1 cellular context compared by ENCODE assay signal in the genomic region with DNA sequence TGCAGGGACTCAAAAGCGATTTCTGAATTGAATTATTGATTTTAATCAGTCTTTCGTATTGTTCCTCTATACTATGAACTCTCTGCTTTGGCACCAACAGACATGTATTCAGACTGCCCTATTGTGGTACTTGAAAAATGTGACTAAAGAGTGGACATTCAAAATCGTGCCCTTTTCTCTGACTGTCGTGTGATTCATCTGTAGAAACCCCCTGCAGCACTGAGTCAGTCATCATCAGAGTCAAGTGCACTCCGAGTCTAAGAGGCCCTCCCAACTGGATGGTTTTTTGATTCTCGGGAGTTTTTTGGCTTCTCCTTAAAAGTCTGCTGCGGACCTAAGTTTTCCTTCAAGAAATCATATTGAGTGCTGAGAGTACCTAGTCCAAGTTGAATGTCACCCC.
TF ChIP-seq lines count a peak whose summit lies in the region.

No MANE protein-coding gene starts in this region.

TF ChIP-seq in IMR-90, 13 proteins besides CTCF, POLR2A, EP300 and RAD21 (continued from another document):
- TF ChIP-seq, protein P1, sequence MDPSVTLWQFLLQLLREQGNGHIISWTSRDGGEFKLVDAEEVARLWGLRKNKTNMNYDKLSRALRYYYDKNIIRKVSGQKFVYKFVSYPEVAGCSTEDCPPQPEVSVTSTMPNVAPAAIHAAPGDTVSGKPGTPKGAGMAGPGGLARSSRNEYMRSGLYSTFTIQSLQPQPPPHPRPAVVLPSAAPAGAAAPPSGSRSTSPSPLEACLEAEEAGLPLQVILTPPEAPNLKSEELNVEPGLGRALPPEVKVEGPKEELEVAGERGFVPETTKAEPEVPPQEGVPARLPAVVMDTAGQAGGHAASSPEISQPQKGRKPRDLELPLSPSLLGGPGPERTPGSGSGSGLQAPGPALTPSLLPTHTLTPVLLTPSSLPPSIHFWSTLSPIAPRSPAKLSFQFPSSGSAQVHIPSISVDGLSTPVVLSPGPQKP (IDR thresholded peaks at IDR 0.05; ENCODE audit: borderline replicate concordance, low read depth, low read length) = no peak
- peak; percentile 65 for TF ChIP-seq FOS (IDR thresholded peaks at IDR 0.05; ENCODE audit: low read depth, low read length)
TF ChIP-seq in IMR-90: peak in this region for 2.
